In genomic region chr5:180647941-180648500, GRCh38 we compare ENCODE assay signal across 15 cellular contexts. TPM values are rescaled to one million over a fixed set of nuclear protein-coding genes. Genes with fewer than 3 reads are reported as not detected.
DNase-seq lines count a peak whose midpoint lies in the region; ATAC-seq, FAIRE-seq and TF ChIP-seq lines count a peak whose summit lies in the region.
"Had no signal": no experiment of that assay in that cellular context is flagged by ENCODE, and none has a peak within 500 bp of the region (broad histone marks: within the 10 kb centered on the region; RNA-seq: fewer than 3 reads in every experiment).

No MANE protein-coding gene starts in this region.

- peaks cover 7% of the 10 kb centered on the region for H3K4me1 Mint-ChIP-seq in T-helper 2 cell treated with Interferon-gamma antibody and Interleukin-4, amounts not matched to agents 5 μg/mL and 100 μg/mL, for 36 hours (ENCODE audit: low read depth)
- H3K4me1 Mint-ChIP-seq in H9 (peaks cover 12 to 24% of the 10 kb centered on the region in 2 experiments), neural crest cell (peaks cover 13% of the 10 kb centered on the region)

- no peaks in the 10 kb centered on the region for H3K9me3 ChIP-seq in H9 (ENCODE audit: control insufficient read depth, low read depth, low read length)
- H3K9me3 ChIP-seq in H1 (ENCODE audit: insufficient read depth in 2 of 2, low read depth in 1 of 2, low read length in 1 of 2), result no peaks in the 10 kb centered on the region
- H3K9me3 ChIP-seq in mesenchymal stem cell (ENCODE audit: control insufficient read depth, low read length), result no peaks in the 10 kb centered on the region
- H3K9me3 ChIP-seq: tibial artery had no signal

- H3K4me3 ChIP-seq in H1 (ENCODE audit: extremely low read depth in 1 of 4, insufficient read depth in 2 of 4, low read depth in 3 of 4, low read length in 4 of 4), result peak overlapping the region in 2 of 4 experiments; percentile 76 to 91; a peak in 5 of 8 replicates
- H3K4me3 ChIP-seq in mesenchymal stem cell (ENCODE audit: insufficient read depth in 1 of 2, low read depth in 1 of 2, low read length in 2 of 2), result no peak overlapping the region

- TF ChIP-seq POLR2A in H1 (IDR thresholded peaks at IDR 0.05; ENCODE audit: control extremely low read depth in 1 of 2, low read depth in 2 of 2, low read length in 2 of 2), result no peak

- H3K4me2 ChIP-seq in H9 (ENCODE audit: insufficient read depth, insufficient read length, low read length), result peak overlapping the region; percentile 66
- peak overlapping the region; percentile 75 to 87 for H3K4me2 ChIP-seq in H1 (ENCODE audit: insufficient read depth in 1 of 2, low read depth in 2 of 2, low read length in 2 of 2)
- H3K4me2 ChIP-seq in mesenchymal stem cell (ENCODE audit: low read length, poor library complexity, severe bottlenecking), result no peak overlapping the region

- peak overlapping the region; percentile 78 for H3K4me3 Mint-ChIP-seq in T-helper 2 cell treated with Interferon-gamma antibody and Interleukin-4, amounts not matched to agents 5 μg/mL and 100 μg/mL, for 36 hours
- H3K4me3 Mint-ChIP-seq in H9, result peak overlapping the region; percentile 60 to 84
- H3K4me3 Mint-ChIP-seq in neural crest cell, result peak overlapping the region; percentile 61

- POLR2A ChIA-PET in H1 (lab: Charles Lee; ENCODE audit: partially characterized antibody), result interaction anchor here (0.6 to 0.8 kb wide), 2 partner anchors 27 to 156 kb away, joined by 3 read pairs; no protein-coding TSS in a partner anchor

- ATAC-seq in GM19395 (IDR thresholded peaks at IDR 0.05; ENCODE audit: unreplicated experiment) (no peak), GM21381 (IDR thresholded peaks at IDR 0.05; ENCODE audit: unreplicated experiment) (no peak)
- ATAC-seq: HCT116 had no signal

- H4K8ac ChIP-seq in H9 (replicated peaks; ENCODE audit: insufficient read length, low read depth, low read length), result no peak overlapping the region
- no peak overlapping the region for H4K8ac ChIP-seq in H1 (ENCODE audit: extremely low read depth, insufficient read depth, low read length)
- H4K8ac ChIP-seq in mesenchymal stem cell (ENCODE audit: low read length), result no peak overlapping the region

- H2AFZ ChIP-seq in H9 (ENCODE audit: low read length) (no peak overlapping the region), H1 (ENCODE audit: low read length) (no peak overlapping the region), mesenchymal stem cell (ENCODE audit: low read depth, low read length) (no peak overlapping the region)

- H3K27ac ChIP-seq in H9 (ENCODE audit: insufficient read length, low read depth, low read length) (no peak overlapping the region), H1 (ENCODE audit: low read depth, low read length) (no peak overlapping the region), mesenchymal stem cell (ENCODE audit: low read length, poor library complexity, severe bottlenecking) (no peak overlapping the region)
- H3K27ac ChIP-seq: RWPE1, tibial artery had no signal

- no peaks in the 10 kb centered on the region for H3K9me3 Mint-ChIP-seq in T-helper 2 cell treated with Interferon-gamma antibody and Interleukin-4, amounts not matched to agents 5 μg/mL and 100 μg/mL, for 36 hours
- H3K9me3 Mint-ChIP-seq in H9 (peaks cover 0 to 1% of the 10 kb centered on the region in 2 experiments; a peak in 2 of 5 replicates), neural crest cell (no peaks in the 10 kb centered on the region)

- H2BK12ac ChIP-seq in H9 (ENCODE audit: insufficient read length, low read depth, low read length) (no peak overlapping the region), H1 (ENCODE audit: low read depth, low read length) (no peak overlapping the region), mesenchymal stem cell (ENCODE audit: low read length in 2 of 2) (no peak overlapping the region)

- H2BK20ac ChIP-seq in H9 (ENCODE audit: low read depth, low read length, poor library complexity, severe bottlenecking) (no peak overlapping the region), H1 (ENCODE audit: low read length) (no peak overlapping the region)

- H2BK120ac ChIP-seq in H9 (ENCODE audit: low read depth, low read length, poor library complexity, severe bottlenecking), result no peak overlapping the region
- no peak overlapping the region for H2BK120ac ChIP-seq in H1 (replicated peaks; ENCODE audit: low read depth, low read length)
- H2BK120ac ChIP-seq in mesenchymal stem cell (ENCODE audit: low read depth, low read length), result no peak overlapping the region

- no peaks in the 10 kb centered on the region for H3K79me2 ChIP-seq in H9 (ENCODE audit: insufficient read depth, low read length)
- H3K79me2 ChIP-seq in H1 (ENCODE audit: control insufficient read depth in 1 of 2, insufficient read depth in 2 of 2, low read length in 2 of 2), result no peaks in the 10 kb centered on the region

- H3K18ac ChIP-seq in H9 (ENCODE audit: insufficient read length, low read depth, low read length) (no peak overlapping the region), H1 (ENCODE audit: extremely low read depth, low read length) (no peak overlapping the region), mesenchymal stem cell (ENCODE audit: low read depth in 1 of 2, low read length in 2 of 2) (no peak overlapping the region)

- H3K27me3 ChIP-seq in H9 (ENCODE audit: insufficient read depth, low read length) (peaks cover 11% of the 10 kb centered on the region; the same call in 1 of the 2 replicates), H1 (replicated peaks in 1 of 4; ENCODE audit: control insufficient read depth in 3 of 4, extremely low read depth in 1 of 4, insufficient read depth in 3 of 4, low read length in 3 of 4) (peaks cover 5 to 36% (median 28%) of the 10 kb centered on the region in 4 experiments), mesenchymal stem cell (ENCODE audit: control insufficient read depth in 1 of 2, insufficient read depth in 1 of 2, low read length in 2 of 2) (peaks cover 78 to 89% of the 10 kb centered on the region in 2 experiments)

- WGBS in H9 (ENCODE audit: extremely low coverage, insufficient read length, low lambda C conversion rate), result no CpG with 5 or more reads among the region's 8 CpGs
- 74% methylated on average over 5 of the region's 8 CpGs; no CpG with 5 or more reads in 1 of the 2 experiments for WGBS in H1 (ENCODE audit: extremely low coverage in 1 of 2, insufficient coverage in 1 of 2, insufficient read length in 1 of 2, insufficient replicate concordance in 2 of 2, low coverage in 1 of 2, low lambda C conversion rate in 2 of 2, missing lambda C conversion rate in 1 of 2), 2 experiments
- 70% methylated on average over 8 of the region's 8 CpGs for WGBS in mesenchymal stem cell

- H2BK15ac ChIP-seq in H9 (ENCODE audit: low read depth, low read length) (no peak overlapping the region), H1 (ENCODE audit: low read length) (no peak overlapping the region), mesenchymal stem cell (ENCODE audit: low read depth, poor library complexity, severe bottlenecking) (no peak overlapping the region)

- H3K4ac ChIP-seq in H9 (ENCODE audit: low read depth, low read length) (no peak overlapping the region), H1 (replicated peaks; ENCODE audit: insufficient read length, low read depth, low read length) (no peak overlapping the region), mesenchymal stem cell (ENCODE audit: low read depth in 1 of 2, low read length in 2 of 2) (no peak overlapping the region)

- no peak for TF ChIP-seq CTCF in H9 (conservative IDR thresholded peaks at IDR 0.05)
- TF ChIP-seq CTCF in H1 (IDR thresholded peaks at IDR 0.05; ENCODE audit: control extremely low read depth in 1 of 3, insufficient read depth in 1 of 3, low read depth in 1 of 3, low read length in 3 of 3), result no peak
- TF ChIP-seq CTCF in neural crest cell (conservative IDR thresholded peaks at IDR 0.05), result no peak

- no peak overlapping the region for H3K9ac ChIP-seq in H9 (ENCODE audit: extremely low read depth, insufficient read length, low read length)
- no peak overlapping the region for H3K9ac ChIP-seq in H1 (replicated peaks in 1 of 4; ENCODE audit: extremely low read depth in 1 of 4, low read depth in 3 of 4, low read length in 3 of 4)
- H3K9ac ChIP-seq in mesenchymal stem cell (ENCODE audit: low read length), result no peak overlapping the region

- no peak overlapping the region for H3K27ac Mint-ChIP-seq in T-helper 2 cell treated with Interferon-gamma antibody and Interleukin-4, amounts not matched to agents 5 μg/mL and 100 μg/mL, for 36 hours
- no peak overlapping the region for H3K27ac Mint-ChIP-seq in H9
- no peak overlapping the region for H3K27ac Mint-ChIP-seq in neural crest cell (ENCODE audit: unreplicated experiment)

- H3K23ac ChIP-seq in H9 (ENCODE audit: insufficient read length, low read depth, low read length), result no peak overlapping the region
- H3K23ac ChIP-seq in H1 (ENCODE audit: insufficient read length), result no peak overlapping the region
- no peak overlapping the region for H3K23ac ChIP-seq in mesenchymal stem cell (ENCODE audit: low read length in 2 of 2)

- H3K79me1 ChIP-seq in H9 (ENCODE audit: insufficient read depth, low read depth, low read length, poor library complexity, severe bottlenecking), result no peaks in the 10 kb centered on the region
- no peaks in the 10 kb centered on the region for H3K79me1 ChIP-seq in H1 (ENCODE audit: low read depth, low read length)
- H3K79me1 ChIP-seq in mesenchymal stem cell (replicated peaks; ENCODE audit: low read length, poor library complexity, severe bottlenecking), result no peaks in the 10 kb centered on the region

- no peak overlapping the region for H3T11ph ChIP-seq in H9 (ENCODE audit: low read length)

- H3K36me3 Mint-ChIP-seq in T-helper 2 cell treated with Interferon-gamma antibody and Interleukin-4, amounts not matched to agents 5 μg/mL and 100 μg/mL, for 36 hours (ENCODE audit: low read depth), result no peaks in the 10 kb centered on the region
- H3K36me3 Mint-ChIP-seq in H9 (ENCODE audit: insufficient read depth in 1 of 3, low read depth in 3 of 3) (peaks cover 0 to 5% (median 0%) of the 10 kb centered on the region in 3 experiments; a peak in 1 of 7 replicates), neural crest cell (ENCODE audit: low read depth) (no peaks in the 10 kb centered on the region)

- peaks cover 55% of the 10 kb centered on the region for H3K27me3 Mint-ChIP-seq in T-helper 2 cell treated with Interferon-gamma antibody and Interleukin-4, amounts not matched to agents 5 μg/mL and 100 μg/mL, for 36 hours (ENCODE audit: low read depth)
- peaks cover 71% of the 10 kb centered on the region for H3K27me3 Mint-ChIP-seq in H9 (ENCODE audit: low read depth)
- peaks cover 82% of the 10 kb centered on the region for H3K27me3 Mint-ChIP-seq in neural crest cell (ENCODE audit: low read depth)

- H3K4me1 ChIP-seq in H9 (ENCODE audit: insufficient read depth, low read length) (no peaks in the 10 kb centered on the region), H1 (replicated peaks in 1 of 4; ENCODE audit: control insufficient read depth in 3 of 4, insufficient read depth in 4 of 4, low read length in 3 of 4) (no peaks in the 10 kb centered on the region; a peak in 2 of 7 replicates), mesenchymal stem cell (ENCODE audit: control insufficient read depth, insufficient read depth, low read depth, low read length) (peaks cover 12% of the 10 kb centered on the region)

- H3K23me2 ChIP-seq in H9 (ENCODE audit: insufficient read length, low read depth, low read length, poor library complexity, severe bottlenecking) (peaks cover 10% of the 10 kb centered on the region), H1 (ENCODE audit: low read depth, low read length) (peaks cover 12% of the 10 kb centered on the region; the same call in 1 of the 2 replicates)

- H2BK5ac ChIP-seq in H9 (ENCODE audit: insufficient read length, low read length) (no peak overlapping the region), H1 (ENCODE audit: low read depth, low read length) (no peak overlapping the region), mesenchymal stem cell (ENCODE audit: low read depth, low read length, poor library complexity, severe bottlenecking) (no peak overlapping the region)

- no peak for TF ChIP-seq RAD21 in H1 (IDR thresholded peaks at IDR 0.05 in 1 of 2, conservative IDR thresholded peaks at IDR 0.05 in 1 of 2; ENCODE audit: low read depth in 2 of 2, low read length in 2 of 2)

- DNase-seq in T-helper 2 cell treated with Interferon-gamma antibody and Interleukin-4, amounts not matched to agents 5 μg/mL and 100 μg/mL, for 36 hours (ENCODE audit: low spot score), result no peak
- DNase-seq in T-helper 2 cell (no peak), H9 (peak; percentile 25), H1 (ENCODE audit: low read depth in 1 of 2, low spot score in 2 of 2) (peak in 1 of 2 experiments; percentile 45), neural crest cell (ENCODE audit: low read depth, low spot score) (no peak), mesenchymal stem cell (no peak)
- DNase-seq: NCI-H510A treated with DMSO at 0.1 percent for 48 hours had no signal

- CTCF ChIA-PET in H1 (lab: Charles Lee; ENCODE audit: partially characterized antibody), result interaction anchor here (0.7 to 3.7 kb wide), 13 partner anchors 8 to 49 kb away, joined by 3 to 15 read pairs (median 4); no protein-coding TSS in a partner anchor

- no peak overlapping the region for H3K56ac ChIP-seq in H9 (ENCODE audit: insufficient read length, low read depth, low read length)
- H3K56ac ChIP-seq in H1 (replicated peaks; ENCODE audit: insufficient read length, low read depth, low read length), result no peak overlapping the region

- no peak overlapping the region for H2AK5ac ChIP-seq in H9 (ENCODE audit: insufficient read length, low read length)
- no peak overlapping the region for H2AK5ac ChIP-seq in H1 (ENCODE audit: low read depth, low read length)
- H2AK5ac ChIP-seq in mesenchymal stem cell (ENCODE audit: low read length, severe bottlenecking), result no peak overlapping the region

- no peak for FAIRE-seq in H1 (lab: Jason Lieb, UNC)
- FAIRE-seq: A204.1, GM19239 had no signal

- TF ChIP-seq EP300 in H1 (IDR thresholded peaks at IDR 0.05; ENCODE audit: borderline replicate concordance in 1 of 2, low read depth in 2 of 2, low read length in 2 of 2), result no peak

- H3K36me3 ChIP-seq in H1 (ENCODE audit: control insufficient read depth in 2 of 4, insufficient read depth in 4 of 4, low read length in 3 of 4), result no peaks in the 10 kb centered on the region
- no peaks in the 10 kb centered on the region for H3K36me3 ChIP-seq in mesenchymal stem cell (ENCODE audit: control insufficient read depth in 1 of 2, insufficient read depth in 2 of 2, low read depth in 1 of 2, low read length in 2 of 2)
- H3K36me3 ChIP-seq: tibial artery had no signal

- H3K14ac ChIP-seq in H9 (ENCODE audit: insufficient read depth, low read length), result no peak overlapping the region
- no peak overlapping the region for H3K14ac ChIP-seq in H1 (ENCODE audit: insufficient read length)
- H3K14ac ChIP-seq in mesenchymal stem cell (ENCODE audit: low read length in 2 of 2), result no peak overlapping the region

- no peak overlapping the region for H4K91ac ChIP-seq in H9 (ENCODE audit: insufficient read length, low read depth, low read length)
- no peak overlapping the region for H4K91ac ChIP-seq in H1 (replicated peaks; ENCODE audit: insufficient read length, low read length)
- no peak overlapping the region for H4K91ac ChIP-seq in mesenchymal stem cell (ENCODE audit: low read length)

- H4K20me1 ChIP-seq in H9 (ENCODE audit: control insufficient read depth, insufficient read depth, insufficient read length) (no peaks in the 10 kb centered on the region), H1 (replicated peaks in 1 of 2; ENCODE audit: control insufficient read depth in 1 of 2, insufficient read depth in 2 of 2, low read length in 2 of 2) (peaks cover 0 to 7% of the 10 kb centered on the region in 2 experiments)

- H4K5ac ChIP-seq in H9 (ENCODE audit: insufficient read length, low read depth, low read length) (no peak overlapping the region), H1 (ENCODE audit: insufficient read length, low read depth, low read length) (no peak overlapping the region)

RNA-seq across cellular contexts. Expression of gene FLT4, which starts 1.4 kb away (rescaled TPM):
- total RNA-seq in H9 (2021) (6.1 and 6.3 TPM in 2 replicates), neural crest cell (13.1 and 15.7 TPM in 2 replicates)
- total RNA-seq in H1 (2021; fragmentation: NEBNext Ultra II Directional; extraction: Animal tissue kit (Norgen Biotek cat#: 25700)), result 7.7 TPM in 2 replicates
- polyA plus RNA-seq in H1 (2011; rRNA removed), result 6.5 and 8.5 TPM in 2 replicates
- 8.5 TPM for polyA plus RNA-seq in H1 (2011; cell fraction: cytosol; rRNA removed)
- polyA plus RNA-seq in H1 (2011; cell fraction: nucleus; rRNA removed), result 32.2 TPM
- polyA plus RNA-seq in H1 (2012, experiment 1 of 2), result 6.1 to 9.2 TPM (median 6.8 TPM) in 4 replicates
- polyA plus RNA-seq in H1 (2012, experiment 2 of 2), result 6.1 TPM
- polyA plus RNA-seq in H1 (2013, experiment 1 of 2), result 7.0 TPM
- 7.1 TPM for polyA plus RNA-seq in H1 (2013, experiment 2 of 2)
- 7.1 and 11.7 TPM in 2 replicates for polyA minus RNA-seq in H1 (2011; rRNA and poly(A)+ RNA removed)
- polyA minus RNA-seq in H1 (2011; cell fraction: cytosol; rRNA and poly(A)+ RNA removed), result 8.1 TPM
- polyA minus RNA-seq in H1 (2011; cell fraction: nucleus; rRNA and poly(A)+ RNA removed), result 14.3 TPM
- not detected for polyA plus RNA-seq in mesenchymal stem cell (2013, experiment 1 of 2)
- 0.01 TPM for polyA plus RNA-seq in mesenchymal stem cell (2013, experiment 2 of 2)
- total RNA-seq: smooth muscle cell had no signal
- polyA plus RNA-seq: smooth muscle cell had no signal

RNA-seq across cellular contexts. Expression of gene SCGB3A1, which starts 56.7 kb away (rescaled TPM):
- total RNA-seq in H9 (2021) (not detected in 2 replicates), neural crest cell (not detected in 2 replicates)
- total RNA-seq in H1 (2021; fragmentation: NEBNext Ultra II Directional; extraction: Animal tissue kit (Norgen Biotek cat#: 25700)), result not detected in 2 replicates
- polyA plus RNA-seq in H1 (2011; rRNA removed), result 0.20 TPM in 1 of 2 replicates, not detected in the other
- polyA plus RNA-seq in H1 (2011; cell fraction: cytosol; rRNA removed), result not detected
- 0.31 TPM for polyA plus RNA-seq in H1 (2011; cell fraction: nucleus; rRNA removed)
- polyA plus RNA-seq in H1 (2012, experiment 1 of 2), result not detected in 4 replicates
- not detected for polyA plus RNA-seq in H1 (2012, experiment 2 of 2)
- 0.18 TPM for polyA plus RNA-seq in H1 (2013, experiment 1 of 2)
- 0.24 TPM for polyA plus RNA-seq in H1 (2013, experiment 2 of 2)
- polyA minus RNA-seq in H1 (2011; rRNA and poly(A)+ RNA removed), result not detected in 2 replicates
- not detected for polyA minus RNA-seq in H1 (2011; cell fraction: cytosol; rRNA and poly(A)+ RNA removed)
- not detected for polyA minus RNA-seq in H1 (2011; cell fraction: nucleus; rRNA and poly(A)+ RNA removed)
- polyA plus RNA-seq in mesenchymal stem cell (2013, experiment 1 of 2), result not detected
- polyA plus RNA-seq in mesenchymal stem cell (2013, experiment 2 of 2), result not detected
- total RNA-seq: smooth muscle cell had no signal
- polyA plus RNA-seq: smooth muscle cell had no signal
